ENCODE assay signal across 2 cellular contexts in the genomic region with DNA sequence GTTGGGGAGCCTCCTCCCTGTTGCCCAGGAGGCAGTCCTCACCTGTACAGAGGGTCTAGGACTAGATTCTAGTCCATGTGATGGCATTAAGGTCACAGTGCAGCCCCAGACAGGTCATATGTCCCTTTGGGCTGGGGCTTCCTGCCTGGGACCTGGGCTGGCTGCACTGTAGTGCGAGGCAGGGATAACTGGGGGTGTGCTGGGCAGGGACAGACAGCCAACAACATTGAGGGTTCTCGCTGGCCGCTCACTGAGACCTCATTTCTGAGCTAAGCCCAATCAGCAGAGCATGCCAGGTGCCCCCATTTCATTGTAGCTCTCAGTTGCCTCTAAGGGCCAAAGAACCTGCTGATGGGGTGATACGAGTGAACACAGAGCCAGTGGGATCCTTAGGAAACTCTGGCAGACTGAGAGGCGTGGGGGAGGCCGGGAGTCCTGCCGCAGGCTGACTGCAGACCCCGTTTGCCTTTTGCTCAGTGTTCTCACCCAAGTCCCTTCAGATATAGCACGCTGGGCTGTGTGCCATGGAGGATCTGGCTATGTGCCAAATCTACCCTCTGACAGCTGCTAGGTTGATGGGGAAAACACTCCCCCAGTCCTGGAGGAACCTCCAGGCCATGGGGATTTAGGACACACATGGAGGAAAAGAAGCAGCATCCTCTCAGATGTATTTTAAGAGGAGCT.
TF ChIP-seq lines count a peak whose summit lies in the region.

No MANE protein-coding gene starts in this region.

TF ChIP-seq in HepG2, 621 proteins besides CTCF, POLR2A, EP300 and RAD21:
- TF ChIP-seq CREM (IDR thresholded peaks at IDR 0.05), result no peak
- no peak for TF ChIP-seq CREM (CRISPR knock-in tag; IDR thresholded peaks at IDR 0.05)
- peak; percentile 81 for TF ChIP-seq LCORL (IDR thresholded peaks at IDR 0.05)
- TF ChIP-seq LCORL (CRISPR knock-in tag; IDR thresholded peaks at IDR 0.05), result no peak

TF ChIP-seq in WTC11, 78 proteins besides CTCF, POLR2A, EP300 and RAD21 (continued from another document):
- TF ChIP-seq ZNF138 (CRISPR knock-in tag; conservative IDR thresholded peaks at IDR 0.05), result no peak
- TF ChIP-seq NR2C2 (CRISPR knock-in tag; IDR thresholded peaks at IDR 0.05), result no peak
- TF ChIP-seq ZNF232 (CRISPR knock-in tag; IDR thresholded peaks at IDR 0.05), result no peak
- no peak for TF ChIP-seq ATF1 (CRISPR knock-in tag; IDR thresholded peaks at IDR 0.05)
- TF ChIP-seq, protein P1, sequence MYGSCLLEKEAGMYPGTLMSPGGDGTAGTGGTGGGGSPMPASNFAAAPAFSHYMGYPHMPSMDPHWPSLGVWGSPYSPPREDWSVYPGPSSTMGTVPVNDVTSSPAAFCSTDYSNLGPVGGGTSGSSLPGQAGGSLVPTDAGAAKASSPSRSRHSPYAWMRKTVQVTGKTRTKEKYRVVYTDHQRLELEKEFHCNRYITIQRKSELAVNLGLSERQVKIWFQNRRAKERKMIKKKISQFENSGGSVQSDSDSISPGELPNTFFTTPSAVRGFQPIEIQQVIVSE (CRISPR knock-in tag; IDR thresholded peaks at IDR 0.05; ENCODE audit: borderline replicate concordance), result no peak
- TF ChIP-seq ETV6 (CRISPR knock-in tag; IDR thresholded peaks at IDR 0.05), result no peak
- TF ChIP-seq, protein P2, sequence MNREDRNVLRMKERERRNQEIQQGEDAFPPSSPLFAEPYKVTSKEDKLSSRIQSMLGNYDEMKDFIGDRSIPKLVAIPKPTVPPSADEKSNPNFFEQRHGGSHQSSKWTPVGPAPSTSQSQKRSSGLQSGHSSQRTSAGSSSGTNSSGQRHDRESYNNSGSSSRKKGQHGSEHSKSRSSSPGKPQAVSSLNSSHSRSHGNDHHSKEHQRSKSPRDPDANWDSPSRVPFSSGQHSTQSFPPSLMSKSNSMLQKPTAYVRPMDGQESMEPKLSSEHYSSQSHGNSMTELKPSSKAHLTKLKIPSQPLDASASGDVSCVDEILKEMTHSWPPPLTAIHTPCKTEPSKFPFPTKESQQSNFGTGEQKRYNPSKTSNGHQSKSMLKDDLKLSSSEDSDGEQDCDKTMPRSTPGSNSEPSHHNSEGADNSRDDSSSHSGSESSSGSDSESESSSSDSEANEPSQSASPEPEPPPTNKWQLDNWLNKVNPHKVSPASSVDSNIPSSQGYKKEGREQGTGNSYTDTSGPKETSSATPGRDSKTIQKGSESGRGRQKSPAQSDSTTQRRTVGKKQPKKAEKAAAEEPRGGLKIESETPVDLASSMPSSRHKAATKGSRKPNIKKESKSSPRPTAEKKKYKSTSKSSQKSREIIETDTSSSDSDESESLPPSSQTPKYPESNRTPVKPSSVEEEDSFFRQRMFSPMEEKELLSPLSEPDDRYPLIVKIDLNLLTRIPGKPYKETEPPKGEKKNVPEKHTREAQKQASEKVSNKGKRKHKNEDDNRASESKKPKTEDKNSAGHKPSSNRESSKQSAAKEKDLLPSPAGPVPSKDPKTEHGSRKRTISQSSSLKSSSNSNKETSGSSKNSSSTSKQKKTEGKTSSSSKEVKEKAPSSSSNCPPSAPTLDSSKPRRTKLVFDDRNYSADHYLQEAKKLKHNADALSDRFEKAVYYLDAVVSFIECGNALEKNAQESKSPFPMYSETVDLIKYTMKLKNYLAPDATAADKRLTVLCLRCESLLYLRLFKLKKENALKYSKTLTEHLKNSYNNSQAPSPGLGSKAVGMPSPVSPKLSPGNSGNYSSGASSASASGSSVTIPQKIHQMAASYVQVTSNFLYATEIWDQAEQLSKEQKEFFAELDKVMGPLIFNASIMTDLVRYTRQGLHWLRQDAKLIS (CRISPR knock-in tag; IDR thresholded peaks at IDR 0.05; ENCODE audit: borderline replicate concordance), result no peak
- TF ChIP-seq, protein P3, sequence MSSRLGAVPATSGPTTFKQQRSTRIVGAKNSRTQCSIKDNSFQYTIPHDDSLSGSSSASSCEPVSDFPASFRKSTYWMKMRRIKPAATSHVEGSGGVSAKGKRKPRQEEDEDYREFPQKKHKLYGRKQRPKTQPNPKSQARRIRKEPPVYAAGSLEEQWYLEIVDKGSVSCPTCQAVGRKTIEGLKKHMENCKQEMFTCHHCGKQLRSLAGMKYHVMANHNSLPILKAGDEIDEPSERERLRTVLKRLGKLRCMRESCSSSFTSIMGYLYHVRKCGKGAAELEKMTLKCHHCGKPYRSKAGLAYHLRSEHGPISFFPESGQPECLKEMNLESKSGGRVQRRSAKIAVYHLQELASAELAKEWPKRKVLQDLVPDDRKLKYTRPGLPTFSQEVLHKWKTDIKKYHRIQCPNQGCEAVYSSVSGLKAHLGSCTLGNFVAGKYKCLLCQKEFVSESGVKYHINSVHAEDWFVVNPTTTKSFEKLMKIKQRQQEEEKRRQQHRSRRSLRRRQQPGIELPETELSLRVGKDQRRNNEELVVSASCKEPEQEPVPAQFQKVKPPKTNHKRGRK (CRISPR knock-in tag; IDR thresholded peaks at IDR 0.05; ENCODE audit: borderline replicate concordance), result no peak
- no peak for TF ChIP-seq ZNF263 (CRISPR knock-in tag; IDR thresholded peaks at IDR 0.05; ENCODE audit: low read depth)
- TF ChIP-seq, protein P4, sequence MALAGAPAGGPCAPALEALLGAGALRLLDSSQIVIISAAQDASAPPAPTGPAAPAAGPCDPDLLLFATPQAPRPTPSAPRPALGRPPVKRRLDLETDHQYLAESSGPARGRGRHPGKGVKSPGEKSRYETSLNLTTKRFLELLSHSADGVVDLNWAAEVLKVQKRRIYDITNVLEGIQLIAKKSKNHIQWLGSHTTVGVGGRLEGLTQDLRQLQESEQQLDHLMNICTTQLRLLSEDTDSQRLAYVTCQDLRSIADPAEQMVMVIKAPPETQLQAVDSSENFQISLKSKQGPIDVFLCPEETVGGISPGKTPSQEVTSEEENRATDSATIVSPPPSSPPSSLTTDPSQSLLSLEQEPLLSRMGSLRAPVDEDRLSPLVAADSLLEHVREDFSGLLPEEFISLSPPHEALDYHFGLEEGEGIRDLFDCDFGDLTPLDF (CRISPR knock-in tag; IDR thresholded peaks at IDR 0.05), result no peak
- TF ChIP-seq, protein P5, sequence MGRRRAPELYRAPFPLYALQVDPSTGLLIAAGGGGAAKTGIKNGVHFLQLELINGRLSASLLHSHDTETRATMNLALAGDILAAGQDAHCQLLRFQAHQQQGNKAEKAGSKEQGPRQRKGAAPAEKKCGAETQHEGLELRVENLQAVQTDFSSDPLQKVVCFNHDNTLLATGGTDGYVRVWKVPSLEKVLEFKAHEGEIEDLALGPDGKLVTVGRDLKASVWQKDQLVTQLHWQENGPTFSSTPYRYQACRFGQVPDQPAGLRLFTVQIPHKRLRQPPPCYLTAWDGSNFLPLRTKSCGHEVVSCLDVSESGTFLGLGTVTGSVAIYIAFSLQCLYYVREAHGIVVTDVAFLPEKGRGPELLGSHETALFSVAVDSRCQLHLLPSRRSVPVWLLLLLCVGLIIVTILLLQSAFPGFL (CRISPR knock-in tag; IDR thresholded peaks at IDR 0.05; ENCODE audit: borderline replicate concordance), result no peak
- TF ChIP-seq GABPB1 (CRISPR knock-in tag; IDR thresholded peaks at IDR 0.05), result no peak
- TF ChIP-seq TCF7 (CRISPR knock-in tag; IDR thresholded peaks at IDR 0.05; ENCODE audit: low read depth), result no peak
- TF ChIP-seq, protein P6, sequence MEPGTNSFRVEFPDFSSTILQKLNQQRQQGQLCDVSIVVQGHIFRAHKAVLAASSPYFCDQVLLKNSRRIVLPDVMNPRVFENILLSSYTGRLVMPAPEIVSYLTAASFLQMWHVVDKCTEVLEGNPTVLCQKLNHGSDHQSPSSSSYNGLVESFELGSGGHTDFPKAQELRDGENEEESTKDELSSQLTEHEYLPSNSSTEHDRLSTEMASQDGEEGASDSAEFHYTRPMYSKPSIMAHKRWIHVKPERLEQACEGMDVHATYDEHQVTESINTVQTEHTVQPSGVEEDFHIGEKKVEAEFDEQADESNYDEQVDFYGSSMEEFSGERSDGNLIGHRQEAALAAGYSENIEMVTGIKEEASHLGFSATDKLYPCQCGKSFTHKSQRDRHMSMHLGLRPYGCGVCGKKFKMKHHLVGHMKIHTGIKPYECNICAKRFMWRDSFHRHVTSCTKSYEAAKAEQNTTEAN (CRISPR knock-in tag; IDR thresholded peaks at IDR 0.05), result no peak
- TF ChIP-seq, protein P7, sequence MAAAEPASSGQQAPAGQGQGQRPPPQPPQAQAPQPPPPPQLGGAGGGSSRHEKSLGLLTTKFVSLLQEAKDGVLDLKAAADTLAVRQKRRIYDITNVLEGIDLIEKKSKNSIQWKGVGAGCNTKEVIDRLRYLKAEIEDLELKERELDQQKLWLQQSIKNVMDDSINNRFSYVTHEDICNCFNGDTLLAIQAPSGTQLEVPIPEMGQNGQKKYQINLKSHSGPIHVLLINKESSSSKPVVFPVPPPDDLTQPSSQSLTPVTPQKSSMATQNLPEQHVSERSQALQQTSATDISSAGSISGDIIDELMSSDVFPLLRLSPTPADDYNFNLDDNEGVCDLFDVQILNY (CRISPR knock-in tag; IDR thresholded peaks at IDR 0.05), result no peak
- TF ChIP-seq MXD4 (CRISPR knock-in tag; IDR thresholded peaks at IDR 0.05; ENCODE audit: borderline replicate concordance), result no peak
- no peak for TF ChIP-seq PRRX2 (CRISPR knock-in tag; IDR thresholded peaks at IDR 0.05)
